22 cellular contexts compared by ENCODE assay signal in the genomic region with DNA sequence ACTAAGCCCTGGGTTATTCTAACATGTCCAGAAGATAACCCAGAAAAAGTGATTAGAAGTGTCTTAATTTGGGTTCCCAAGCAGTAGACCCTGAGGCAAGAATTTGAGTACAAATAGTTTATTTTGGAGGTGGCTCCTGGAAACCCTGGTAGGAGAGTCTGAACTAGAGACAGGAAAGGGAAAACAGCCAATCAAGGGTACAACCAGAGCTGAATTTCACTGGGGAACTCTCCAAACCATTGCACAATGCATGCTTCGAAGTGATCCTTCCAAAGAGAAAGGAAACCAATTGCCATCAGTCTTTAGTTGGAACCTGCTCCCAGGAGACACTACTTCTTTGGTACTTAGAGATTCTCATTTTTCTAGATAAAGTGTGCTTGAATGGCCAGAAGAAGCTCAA.
"Had no signal": no experiment of that assay in that cellular context is flagged by ENCODE, and none has a peak within 500 bp of the region (broad histone marks: within the 10 kb centered on the region; RNA-seq: fewer than 3 reads in every experiment).

No MANE protein-coding gene starts in this region.

- H3K4me3 ChIP-seq: coronary artery, dorsolateral prefrontal cortex, esophagus muscularis mucosa, gastrocnemius medialis, hepatocyte, left ventricle myocardium inferior, lower lobe of right lung, mucosa of descending colon had no signal

- H3K4me3 Mint-ChIP-seq: immature natural killer cell, mesothelial cell of epicardium, naive B cell had no signal

- H3K27ac Mint-ChIP-seq: immature natural killer cell, mesothelial cell of epicardium, naive B cell had no signal

- H3K27me3 ChIP-seq: dorsolateral prefrontal cortex, esophagus muscularis mucosa, foreskin keratinocyte, gastrocnemius medialis, hepatocyte had no signal

- H3K9me3 Mint-ChIP-seq: mesothelial cell of epicardium, naive B cell had no signal

- H3K4me1 Mint-ChIP-seq: immature natural killer cell, mesothelial cell of epicardium, naive B cell had no signal

- H3K36me3 ChIP-seq: esophagus muscularis mucosa, gastrocnemius medialis, left ventricle myocardium inferior, lower lobe of right lung had no signal

- H3K9me3 ChIP-seq: esophagus muscularis mucosa, gastrocnemius medialis, left ventricle myocardium inferior, lower lobe of right lung, mucosa of descending colon had no signal

- H3K27ac ChIP-seq: coronary artery, dorsolateral prefrontal cortex, esophagus muscularis mucosa, foreskin keratinocyte, gastrocnemius medialis, hepatocyte, left ventricle myocardium inferior, lower lobe of right lung had no signal

- H3K27me3 Mint-ChIP-seq: naive B cell had no signal

- DNase-seq: dermis blood vessel endothelial cell; dorsolateral prefrontal cortex; effector CD4-positive, alpha-beta T cell; effector memory CD4-positive, alpha-beta T cell; foreskin keratinocyte; gastrocnemius medialis; hypothalamus; immature natural killer cell; islet precursor cell; kidney; kidney glomerular epithelial cell; left colon; left ventricle myocardium inferior; lower lobe of right lung; mesenchymal stem cell; mucosa of descending colon; naive B cell had no signal

- H3K4me1 ChIP-seq: esophagus muscularis mucosa, foreskin keratinocyte, gastrocnemius medialis, left ventricle myocardium inferior, lower lobe of right lung had no signal

- ATAC-seq: foreskin keratinocyte, gastrocnemius medialis, left colon, left lobe of liver, lower lobe of right lung, mucosa of descending colon had no signal

- H3K36me3 Mint-ChIP-seq: immature natural killer cell, mesothelial cell of epicardium, naive B cell had no signal
